Comparison of ENCODE assay signal across 8 cellular contexts in genomic region chr6:43977404-43978111, GRCh38.
DNase-seq lines count a peak whose midpoint lies in the region; ATAC-seq and TF ChIP-seq lines count a peak whose summit lies in the region.

No MANE protein-coding gene starts in this region.

- H3K36me3 Mint-ChIP-seq in effector memory CD8-positive, alpha-beta T cell (ENCODE audit: insufficient read depth) = no peaks in the 10 kb centered on the region
- H3K36me3 Mint-ChIP-seq in activated T-helper 1 cell treated with anti-CD3 and anti-CD28 coated beads, Interleukin-12 subunit alpha, Interleukin-12 subunit beta, Interleukin-2, Interleukin-4 antibody, amounts not matched to agents 30 ng/mL and 10 ng/mL and 1 ng/mL, durations not matched to agents 14 hours and 24 hours and 36 hours (ENCODE audit: low read depth) = no peaks in the 10 kb centered on the region

- peak overlapping the region in 1 of 2 donors; percentile 57 for H3K27ac Mint-ChIP-seq in effector memory CD8-positive, alpha-beta T cell
- no peak overlapping the region for H3K27ac Mint-ChIP-seq in activated T-helper 1 cell treated with anti-CD3 and anti-CD28 coated beads, Interleukin-12 subunit alpha, Interleukin-12 subunit beta, Interleukin-2, Interleukin-4 antibody, amounts not matched to agents 30 ng/mL and 10 ng/mL and 1 ng/mL, durations not matched to agents 14 hours and 24 hours and 36 hours

- H3K4me1 Mint-ChIP-seq in effector memory CD8-positive, alpha-beta T cell (ENCODE audit: low read depth in 2 of 2) = peaks cover 0 to 6% of the 10 kb centered on the region in 2 donors
- no peaks in the 10 kb centered on the region for H3K4me1 Mint-ChIP-seq in activated T-helper 1 cell treated with anti-CD3 and anti-CD28 coated beads, Interleukin-12 subunit alpha, Interleukin-12 subunit beta, Interleukin-2, Interleukin-4 antibody, amounts not matched to agents 30 ng/mL and 10 ng/mL and 1 ng/mL, durations not matched to agents 14 hours and 24 hours and 36 hours (ENCODE audit: low read depth)

- intact Hi-C loops in activated T-helper 1 cell treated with anti-CD3 and anti-CD28 coated beads, Interleukin-12 subunit alpha, Interleukin-12 subunit beta, Interleukin-2, Interleukin-4 antibody, amounts not matched to agents 30 ng/mL and 10 ng/mL and 1 ng/mL, durations not matched to agents 14 hours and 24 hours and 36 hours (cut with micrococcal nuclease) = no loop called here

- no peak overlapping the region for H3K4me3 ChIP-seq in GM12864 (ENCODE audit: low read depth, low read length)

- no peak overlapping the region for H3K4me3 Mint-ChIP-seq in effector memory CD8-positive, alpha-beta T cell
- no peak overlapping the region for H3K4me3 Mint-ChIP-seq in activated T-helper 1 cell treated with anti-CD3 and anti-CD28 coated beads, Interleukin-12 subunit alpha, Interleukin-12 subunit beta, Interleukin-2, Interleukin-4 antibody, amounts not matched to agents 30 ng/mL and 10 ng/mL and 1 ng/mL, durations not matched to agents 14 hours and 24 hours and 36 hours

- peak; percentile 76 for ATAC-seq in HG03520 (IDR thresholded peaks at IDR 0.05; ENCODE audit: unreplicated experiment)
- peak; percentile 54 for ATAC-seq in effector memory CD8-positive, alpha-beta T cell (replicated peaks)

- DNase-seq in GM12864 (ENCODE audit: low read depth) (peak; percentile 59), GM20000 (ENCODE audit: low spot score) (peak; percentile 73), SW 1271 (lab: John Stamatoyannopoulos, UW) (no peak), AML-193 (lab: John Stamatoyannopoulos, UW) (no peak)
- no peak for DNase-seq in effector memory CD8-positive, alpha-beta T cell
- no peak for DNase-seq in activated T-helper 1 cell treated with anti-CD3 and anti-CD28 coated beads, Interleukin-12 subunit alpha, Interleukin-12 subunit beta, Interleukin-2, Interleukin-4 antibody, amounts not matched to agents 30 ng/mL and 10 ng/mL and 1 ng/mL, durations not matched to agents 14 hours and 24 hours and 36 hours (ENCODE audit: low spot score)
- no peak for DNase-seq in activated CD4-positive, alpha-beta T cell treated with anti-CD3 and anti-CD28 coated beads, Interleukin-2, amount 50 U/mL, for 4 hours

- TF ChIP-seq CTCF in GM12864 (IDR thresholded peaks at IDR 0.05; ENCODE audit: low read depth, low read length, missing control alignments) = peak; percentile 51
- TF ChIP-seq CTCF in GM20000 (IDR thresholded peaks at IDR 0.05; ENCODE audit: extremely low read depth, missing control alignments) = no peak

- no peaks in the 10 kb centered on the region for H3K9me3 Mint-ChIP-seq in effector memory CD8-positive, alpha-beta T cell
- H3K9me3 Mint-ChIP-seq in activated T-helper 1 cell treated with anti-CD3 and anti-CD28 coated beads, Interleukin-12 subunit alpha, Interleukin-12 subunit beta, Interleukin-2, Interleukin-4 antibody, amounts not matched to agents 30 ng/mL and 10 ng/mL and 1 ng/mL, durations not matched to agents 14 hours and 24 hours and 36 hours = no peaks in the 10 kb centered on the region

- H3K27me3 Mint-ChIP-seq in effector memory CD8-positive, alpha-beta T cell = peaks cover 14 to 46% of the 10 kb centered on the region in 2 donors
- peaks cover 33% of the 10 kb centered on the region for H3K27me3 Mint-ChIP-seq in activated T-helper 1 cell treated with anti-CD3 and anti-CD28 coated beads, Interleukin-12 subunit alpha, Interleukin-12 subunit beta, Interleukin-2, Interleukin-4 antibody, amounts not matched to agents 30 ng/mL and 10 ng/mL and 1 ng/mL, durations not matched to agents 14 hours and 24 hours and 36 hours (ENCODE audit: insufficient read depth)

Comparison
In these comparisons a context has a peak if more than half of its experiments do, and no peak if none do; other contexts are left out.
1. DNase-seq: peak in GM12864 (single experiment) and GM20000 (single experiment); none in effector memory CD8-positive, alpha-beta T cell (0 of 3), activated T-helper 1 cell treated with anti-CD3 and anti-CD28 coated beads, Interleukin-12 subunit alpha, Interleukin-12 subunit beta, Interleukin-2, Interleukin-4 antibody, amounts not matched to agents 30 ng/mL and 10 ng/mL and 1 ng/mL, durations not matched to agents 14 hours and 24 hours and 36 hours (single experiment), activated CD4-positive, alpha-beta T cell treated with anti-CD3 and anti-CD28 coated beads, Interleukin-2, amount 50 U/mL, for 4 hours (0 of 2), SW 1271 (0 of 2) and AML-193 (0 of 2).